9 cellular contexts compared by ENCODE assay signal in genomic region chr5:1488882-1489680, GRCh38. TPM values are rescaled to one million over a fixed set of nuclear protein-coding genes. Genes with fewer than 3 reads are reported as not detected.
DNase-seq lines count a peak whose midpoint lies in the region; ATAC-seq, FAIRE-seq and TF ChIP-seq lines count a peak whose summit lies in the region.
"Had no signal": no experiment of that assay in that cellular context is flagged by ENCODE, and none has a peak within 500 bp of the region (broad histone marks: within the 10 kb centered on the region; RNA-seq: fewer than 3 reads in every experiment).

No MANE protein-coding gene starts in this region.

- peaks cover 23% of the 10 kb centered on the region for H3K4me1 Mint-ChIP-seq in activated naive CD4-positive, alpha-beta T cell treated with anti-CD3 and anti-CD28 coated beads, Interleukin-2, amount 10 ng/mL, durations not matched to agents 7 days and 5 days

- no peaks in the 10 kb centered on the region for H3K27me3 Mint-ChIP-seq in activated naive CD4-positive, alpha-beta T cell treated with anti-CD3 and anti-CD28 coated beads, Interleukin-2, amount 10 ng/mL, durations not matched to agents 7 days and 5 days

- no peak overlapping the region for H3K27ac Mint-ChIP-seq in activated naive CD4-positive, alpha-beta T cell treated with anti-CD3 and anti-CD28 coated beads, Interleukin-2, amount 10 ng/mL, durations not matched to agents 7 days and 5 days

- TF ChIP-seq CTCF in fibroblast of pulmonary artery (IDR thresholded peaks at IDR 0.05; ENCODE audit: low read length, missing control alignments) (no peak), A673 (conservative IDR thresholded peaks at IDR 0.05; ENCODE audit: low read depth, low read length) (no peak)

- DNase-seq in activated naive CD4-positive, alpha-beta T cell treated with Interleukin-2 at 50 U/mL for 16 hours = peak; percentile 39
- no peak for DNase-seq in activated naive CD4-positive, alpha-beta T cell treated with anti-CD3 and anti-CD28 coated beads, Interleukin-2, amount 10 ng/mL, durations not matched to agents 7 days and 5 days
- DNase-seq in RCC 7860 (ENCODE audit: low spot score) (peak; percentile 50), fibroblast of pulmonary artery (ENCODE audit: low read depth) (peak; percentile 60), A673 (ENCODE audit: low spot score) (no peak), HTR-8/SVneo (ENCODE audit: insufficient read length, low spot score) (no peak)
- no peak for DNase-seq in effector memory CD4-positive, alpha-beta T cell

- peaks cover 31% of the 10 kb centered on the region for H3K36me3 Mint-ChIP-seq in activated naive CD4-positive, alpha-beta T cell treated with anti-CD3 and anti-CD28 coated beads, Interleukin-2, amount 10 ng/mL, durations not matched to agents 7 days and 5 days

- no peak overlapping the region for H3K4me3 ChIP-seq in fibroblast of pulmonary artery (replicated peaks; ENCODE audit: low read depth, low read length)
- H3K4me3 ChIP-seq in A673 (ENCODE audit: low read depth, low read length, poor library complexity, severe bottlenecking) = no peak overlapping the region
- no peak overlapping the region for H3K4me3 ChIP-seq in effector memory CD4-positive, alpha-beta T cell (ENCODE audit: insufficient read depth, low read depth, low read length, poor library complexity, severe bottlenecking)

- CTCF ChIA-PET in activated naive CD4-positive, alpha-beta T cell treated with anti-CD3 and anti-CD28 coated beads, Interleukin-2, amount 10 ng/mL, durations not matched to agents 7 days and 5 days (lab: Charles Lee) = interaction anchor here (0.8 to 2.5 kb wide), 2 partner anchors 9 to 156 kb away, joined by 3 to 10 read pairs; no protein-coding TSS in a partner anchor
- CTCF ChIA-PET in A673 (lab: Charles Lee) = no interaction called here

- peak; percentile 62 for ATAC-seq in HG02623 (IDR thresholded peaks at IDR 0.05; ENCODE audit: unreplicated experiment)

- H3K36me3 ChIP-seq in A673 (ENCODE audit: insufficient read depth, low read length, poor library complexity, severe bottlenecking) = peaks cover 67% of the 10 kb centered on the region
- H3K36me3 ChIP-seq in effector memory CD4-positive, alpha-beta T cell (ENCODE audit: control insufficient read depth, insufficient read depth, low read length) = peaks cover 53% of the 10 kb centered on the region

- no peak overlapping the region for H3K4me3 Mint-ChIP-seq in activated naive CD4-positive, alpha-beta T cell treated with anti-CD3 and anti-CD28 coated beads, Interleukin-2, amount 10 ng/mL, durations not matched to agents 7 days and 5 days

- H3K27ac ChIP-seq in A673 (ENCODE audit: low read depth, low read length, poor library complexity, severe bottlenecking) = no peak overlapping the region
- no peak overlapping the region for H3K27ac ChIP-seq in effector memory CD4-positive, alpha-beta T cell (ENCODE audit: insufficient read depth, low read length, poor library complexity, severe bottlenecking)

- POLR2A ChIA-PET in A673 (lab: Charles Lee; ENCODE audit: low non-redundant PET) = no interaction called here

- H3K4me1 ChIP-seq in A673 (ENCODE audit: insufficient read depth, low read length, poor library complexity, severe bottlenecking) = no peaks in the 10 kb centered on the region
- no peaks in the 10 kb centered on the region for H3K4me1 ChIP-seq in effector memory CD4-positive, alpha-beta T cell (ENCODE audit: control insufficient read depth, insufficient read depth, low read length, poor library complexity, severe bottlenecking)

- H3K9me3 Mint-ChIP-seq in activated naive CD4-positive, alpha-beta T cell treated with anti-CD3 and anti-CD28 coated beads, Interleukin-2, amount 10 ng/mL, durations not matched to agents 7 days and 5 days = no peaks in the 10 kb centered on the region

- FAIRE-seq in RCC 7860 (lab: Jason Lieb, UNC) = no peak
- FAIRE-seq in HTR-8/SVneo (lab: Jason Lieb, UNC) = no peak
- FAIRE-seq: colon had no signal

- H3K9me3 ChIP-seq in A673 (ENCODE audit: low read depth, low read length, poor library complexity, severe bottlenecking) = no peaks in the 10 kb centered on the region
- no peaks in the 10 kb centered on the region for H3K9me3 ChIP-seq in effector memory CD4-positive, alpha-beta T cell (ENCODE audit: control insufficient read depth, low read length)

- no peaks in the 10 kb centered on the region for H3K27me3 ChIP-seq in A673 (replicated peaks; ENCODE audit: insufficient read depth, low read depth, low read length, poor library complexity)
- H3K27me3 ChIP-seq in effector memory CD4-positive, alpha-beta T cell (replicated peaks; ENCODE audit: control insufficient read depth, insufficient read depth, low read length, poor library complexity, severe bottlenecking) = no peaks in the 10 kb centered on the region

- intact Hi-C loops in A673 (cut with micrococcal nuclease; ENCODE audit: unreplicated experiment) = no loop called here

- BruUV-seq in A673 (replicated peaks; lab: Mats Ljungman, UMichigan) = no TSS peak

RNA-seq across cellular contexts. Expression of gene LPCAT1, which starts 34.7 kb away (rescaled TPM):
- 86.9 and 97.3 TPM in 2 replicates for total RNA-seq in A673 (2021)

RNA-seq across cellular contexts. Expression of gene SLC6A3, which starts 43.8 kb away (rescaled TPM):
- not detected in 2 replicates for total RNA-seq in A673 (2021)

Comparison
In these comparisons a context has a peak if more than half of its experiments do, and no peak if none do; other contexts are left out.
1. DNase-seq: peak in activated naive CD4-positive, alpha-beta T cell treated with Interleukin-2 at 50 U/mL for 16 hours (single experiment), RCC 7860 (single experiment) and fibroblast of pulmonary artery (single experiment); none in activated naive CD4-positive, alpha-beta T cell treated with anti-CD3 and anti-CD28 coated beads, Interleukin-2, amount 10 ng/mL, durations not matched to agents 7 days and 5 days (single experiment), A673 (single experiment), effector memory CD4-positive, alpha-beta T cell (0 of 3) and HTR-8/SVneo (single experiment).